ENCODE assay signal across 34 cellular contexts in genomic region chr15:70469182-70469581, GRCh38.
"Had no signal": no experiment of that assay in that cellular context is flagged by ENCODE, and none has a peak within 500 bp of the region (broad histone marks: within the 10 kb centered on the region; RNA-seq: fewer than 3 reads in every experiment).

No MANE protein-coding gene starts in this region.

- H3K4me3 Mint-ChIP-seq: activated B cell treated with CpG ODN at 0.5 μM for 24 hours; activated CD4-positive, alpha-beta memory T cell treated with anti-CD3 and anti-CD28 coated beads, Interleukin-2, amount 10 ng/mL, durations not matched to agents 7 days and 5 days; activated CD8-positive, alpha-beta memory T cell treated with anti-CD3 and anti-CD28 coated beads, Interleukin-2, amount 10 ng/mL, durations not matched to agents 7 days and 5 days; activated naive CD8-positive, alpha-beta T cell treated with anti-CD3 and anti-CD28 coated beads for 36 hours; activated T-helper 17 cell treated with anti-CD3 and anti-CD28 coated beads, Interleukin-2, amount 50 U/mL, for 72 hours; central memory CD8-positive, alpha-beta T cell; T-cell had no signal

- H3K27me3 ChIP-seq: brain microvascular endothelial cell had no signal

- H3K27ac ChIP-seq: brain microvascular endothelial cell, KMS-11, RWPE1, VCaP had no signal

- H3K9me3 Mint-ChIP-seq: activated B cell treated with CpG ODN at 0.5 μM for 24 hours; activated CD4-positive, alpha-beta memory T cell treated with anti-CD3 and anti-CD28 coated beads, Interleukin-2, amount 10 ng/mL, durations not matched to agents 7 days and 5 days; activated naive CD8-positive, alpha-beta T cell treated with anti-CD3 and anti-CD28 coated beads for 36 hours; activated T-helper 17 cell treated with anti-CD3 and anti-CD28 coated beads, Interleukin-2, amount 50 U/mL, for 72 hours; central memory CD8-positive, alpha-beta T cell; T-cell had no signal

- ATAC-seq: activated CD8-positive, alpha-beta memory T cell treated with anti-CD3 and anti-CD28 coated beads, Interleukin-2, amount 10 ng/mL, durations not matched to agents 7 days and 5 days; activated T-helper 17 cell treated with anti-CD3 and anti-CD28 coated beads, Interleukin-2, amount 50 U/mL, for 72 hours; PC-3; Right ventricle myocardium inferior; SK-N-SH treated with all-trans-retinoic acid at 6 μM for 48 hours; T-cell had no signal

- DNase-seq: activated B cell treated with CpG ODN at 0.5 μM for 24 hours; activated CD4-positive, alpha-beta memory T cell treated with anti-CD3 and anti-CD28 coated beads, Interleukin-2, amount 10 ng/mL, durations not matched to agents 7 days and 5 days; activated CD4-positive, alpha-beta T cell treated with anti-CD3 and anti-CD28 coated beads for 4 hours; activated CD4-positive, CD25-positive, alpha-beta regulatory T cell treated with anti-CD3 and anti-CD28 coated beads, Interleukin-2, amount 50 U/mL, for 72 hours; activated CD8-positive, alpha-beta memory T cell treated with anti-CD3 and anti-CD28 coated beads for 24 hours; activated CD8-positive, alpha-beta memory T cell treated with anti-CD3 and anti-CD28 coated beads, Interleukin-2, amount 10 ng/mL, durations not matched to agents 7 days and 5 days; activated CD8-positive, alpha-beta memory T cell treated with anti-CD3 and anti-CD28 coated beads, Interleukin-2, amount 50 U/mL, for 48 hours; activated gamma-delta T cell treated with Interleukin-2 at 50 U/mL for 16 hours; activated naive CD4-positive, alpha-beta T cell treated with anti-CD3 and anti-CD28 coated beads, Interleukin-2, amount 50 U/mL, for 16 hours; activated naive CD8-positive, alpha-beta T cell treated with anti-CD3 and anti-CD28 coated beads for 36 hours; activated T-cell treated with anti-CD3 and anti-CD28 coated beads, Interleukin-2, amount 50 U/mL, for 48 hours; amniotic stem cell; brain microvascular endothelial cell; MM.1S; MV-4-11; NCI-H1092; NCI-H1436 treated with DMSO at 0.1 percent for 48 hours; NCI-H2081; NCI-H226; NCI-H446 treated with DMSO at 0.1 percent for 48 hours; NCI-H69; NK-92 treated with Interleukin-12 subunit alpha and Interleukin-12 subunit beta, amount 100 ng/mL, for 24 hours; PC-3; SIG-M5; T-cell; T-helper 2 cell; T-helper 9 cell had no signal

- H3K27ac Mint-ChIP-seq: activated CD4-positive, alpha-beta memory T cell treated with anti-CD3 and anti-CD28 coated beads, Interleukin-2, amount 10 ng/mL, durations not matched to agents 7 days and 5 days; activated CD8-positive, alpha-beta memory T cell treated with anti-CD3 and anti-CD28 coated beads, Interleukin-2, amount 10 ng/mL, durations not matched to agents 7 days and 5 days; activated naive CD8-positive, alpha-beta T cell treated with anti-CD3 and anti-CD28 coated beads for 36 hours; activated T-helper 17 cell treated with anti-CD3 and anti-CD28 coated beads, Interleukin-2, amount 50 U/mL, for 72 hours; T-cell had no signal

- H3K36me3 ChIP-seq: brain microvascular endothelial cell had no signal

- H3K4me1 Mint-ChIP-seq: activated CD4-positive, alpha-beta memory T cell treated with anti-CD3 and anti-CD28 coated beads, Interleukin-2, amount 10 ng/mL, durations not matched to agents 7 days and 5 days had no signal

- H3K36me3 Mint-ChIP-seq: activated CD8-positive, alpha-beta memory T cell treated with anti-CD3 and anti-CD28 coated beads, Interleukin-2, amount 10 ng/mL, durations not matched to agents 7 days and 5 days; activated naive CD8-positive, alpha-beta T cell treated with anti-CD3 and anti-CD28 coated beads for 36 hours; T-cell had no signal
